9 cellular contexts compared by ENCODE assay signal in genomic region chr11:68844376-68844775, GRCh38. TPM values are rescaled to one million over a fixed set of nuclear protein-coding genes. Genes with fewer than 3 reads are reported as not detected.
DNase-seq lines count a peak whose midpoint lies in the region; ATAC-seq, FAIRE-seq and TF ChIP-seq lines count a peak whose summit lies in the region.
"Had no signal": no experiment of that assay in that cellular context is flagged by ENCODE, and none has a peak within 500 bp of the region (broad histone marks: within the 10 kb centered on the region; RNA-seq: fewer than 3 reads in every experiment).

No MANE protein-coding gene starts in this region.

- DNase-seq in stimulated activated naive CD8-positive, alpha-beta T cell treated with anti-CD3 and anti-CD28 coated beads, Interleukin-15, Interleukin-2, amounts not matched to agents 100 U/mL and 50 U/mL, for 24 hours: no peak
- DNase-seq in body of pancreas (no peak), sciatic nerve (ENCODE audit: low spot score) (no peak), HTR-8/SVneo (ENCODE audit: insufficient read length, low spot score) (no peak)
- DNase-seq in activated effector memory CD4-positive, alpha-beta T cell treated with Interleukin-2 at 50 U/mL for 16 hours: no peak
- DNase-seq: SW 1271 had no signal

- H3K4me1 ChIP-seq in body of pancreas (peaks cover 39% of the 10 kb centered on the region), muscle layer of colon (ENCODE audit: insufficient read depth, low read length) (peaks cover 21% of the 10 kb centered on the region)

- FAIRE-seq in HTR-8/SVneo (lab: Jason Lieb, UNC): no peak

- 67 to 78% methylated on average over 3 of the region's 3 CpGs for WGBS in body of pancreas, 2 donors

- no peak for TF ChIP-seq CTCF in body of pancreas (IDR thresholded peaks at IDR 0.05)

- H3K4me3 ChIP-seq in body of pancreas (no peak overlapping the region), muscle layer of colon (ENCODE audit: low read depth in 1 of 2, low read length in 2 of 2) (peak overlapping the region; percentile 29 to 51)

- no peaks in the 10 kb centered on the region for H3K36me3 Mint-ChIP-seq in stimulated activated naive CD8-positive, alpha-beta T cell treated with anti-CD3 and anti-CD28 coated beads, Interleukin-15, Interleukin-2, amounts not matched to agents 100 ng/mL and 50 ng/mL, for 24 hours (ENCODE audit: low read depth)

- H3K36me3 ChIP-seq in body of pancreas (replicated peaks in 1 of 2; ENCODE audit: insufficient read depth in 1 of 2, low read depth in 2 of 2): no peaks in the 10 kb centered on the region
- no peaks in the 10 kb centered on the region for H3K36me3 ChIP-seq in muscle layer of colon (ENCODE audit: insufficient read depth, low read length)

- intact Hi-C loops in body of pancreas (cut with DNase I): no loop called here
- intact Hi-C loops in sciatic nerve (cut with DNase I): no loop called here

- no peak overlapping the region for H3K27ac Mint-ChIP-seq in stimulated activated naive CD8-positive, alpha-beta T cell treated with anti-CD3 and anti-CD28 coated beads, Interleukin-15, Interleukin-2, amounts not matched to agents 100 ng/mL and 50 ng/mL, for 24 hours

- H3K9ac ChIP-seq in muscle layer of colon (ENCODE audit: low read length): no peak overlapping the region

- no peaks in the 10 kb centered on the region for H3K9me3 Mint-ChIP-seq in stimulated activated naive CD8-positive, alpha-beta T cell treated with anti-CD3 and anti-CD28 coated beads, Interleukin-15, Interleukin-2, amounts not matched to agents 100 ng/mL and 50 ng/mL, for 24 hours

- H3K27me3 ChIP-seq in body of pancreas: no peaks in the 10 kb centered on the region
- no peaks in the 10 kb centered on the region for H3K27me3 ChIP-seq in muscle layer of colon (ENCODE audit: control insufficient read depth in 1 of 2, insufficient read depth in 2 of 2, low read length in 2 of 2)

- H3K9me3 ChIP-seq in body of pancreas (no peaks in the 10 kb centered on the region), muscle layer of colon (ENCODE audit: low read length) (no peaks in the 10 kb centered on the region)

- peaks cover 34% of the 10 kb centered on the region for H3K4me1 Mint-ChIP-seq in stimulated activated naive CD8-positive, alpha-beta T cell treated with anti-CD3 and anti-CD28 coated beads, Interleukin-15, Interleukin-2, amounts not matched to agents 100 ng/mL and 50 ng/mL, for 24 hours (ENCODE audit: low read depth)

- TF ChIP-seq POLR2A in body of pancreas (IDR thresholded peaks at IDR 0.05): no peak

- no peaks in the 10 kb centered on the region for H3K27me3 Mint-ChIP-seq in stimulated activated naive CD8-positive, alpha-beta T cell treated with anti-CD3 and anti-CD28 coated beads, Interleukin-15, Interleukin-2, amounts not matched to agents 100 ng/mL and 50 ng/mL, for 24 hours

- H3K4me3 Mint-ChIP-seq in stimulated activated naive CD8-positive, alpha-beta T cell treated with anti-CD3 and anti-CD28 coated beads, Interleukin-15, Interleukin-2, amounts not matched to agents 100 ng/mL and 50 ng/mL, for 24 hours: peak overlapping the region; percentile 90

- no peak for ATAC-seq in stimulated activated naive CD8-positive, alpha-beta T cell treated with anti-CD3 and anti-CD28 coated beads, Interleukin-15, Interleukin-2, amounts not matched to agents 100 U/mL and 50 U/mL, for 24 hours
- no peak for ATAC-seq in body of pancreas
- no peak for ATAC-seq in GM21825 (IDR thresholded peaks at IDR 0.05; ENCODE audit: unreplicated experiment)
- ATAC-seq in sciatic nerve: no peak

- H3K27ac ChIP-seq in body of pancreas: peak overlapping the region in 3 of 4 donors; percentile 77 to 97 (median 83)
- H3K27ac ChIP-seq in muscle layer of colon (ENCODE audit: low read depth, low read length): peak overlapping the region; percentile 49

RNA-seq across cellular contexts. Expression of gene CPT1A, which starts 2.7 kb away (rescaled TPM):
- 10 to 100 TPM; 35.6 to 40.7 TPM for total RNA-seq in body of pancreas
- total RNA-seq in sciatic nerve: 55.9 TPM

RNA-seq across cellular contexts. Expression of gene MRPL21, which starts 59.3 kb away (rescaled TPM):
- total RNA-seq in body of pancreas: 10 to 100 TPM; 21.8 to 45.7 TPM
- total RNA-seq in sciatic nerve: 30.7 TPM

RNA-seq across cellular contexts. Expression of gene IGHMBP2, which starts 59.3 kb away (rescaled TPM):
- 10 to 100 TPM in 1 of 2 donors, 1 to 10 TPM in 1; 6.2 to 17.1 TPM for total RNA-seq in body of pancreas
- 27.0 TPM for total RNA-seq in sciatic nerve

Comparison
In these comparisons a context has a peak if more than half of its experiments do, and no peak if none do; other contexts are left out.
1. H3K4me3 ChIP-seq: peak in muscle layer of colon (2 of 2); none in body of pancreas (0 of 2).